In genomic region chr2:8676915-8677645, GRCh38 we compare ENCODE assay signal across 8 cellular contexts. TPM values are rescaled to one million over a fixed set of nuclear protein-coding genes. Genes with fewer than 3 reads are reported as not detected.
DNase-seq lines count a peak whose midpoint lies in the region; TF ChIP-seq lines count a peak whose summit lies in the region.

No MANE protein-coding gene starts in this region.

- H3K23ac ChIP-seq in mesenchymal stem cell (ENCODE audit: low read length in 2 of 2): peak overlapping the region in 1 of 2 experiments; percentile 84

- peak overlapping the region in 2 of 3 donors; percentile 31 to 75 for H3K27ac Mint-ChIP-seq in IgD-negative memory B cell

- CTCF ChIA-PET in BJ (lab: Yijun Ruan, JAX): interaction anchor here (1.4 kb wide), 1 partner anchor 1006 kb away, joined by 3 read pairs; no protein-coding TSS in a partner anchor

- 1% methylated on average over 32 of the region's 35 CpGs for WGBS in mesenchymal stem cell
- WGBS in urinary bladder: 2% methylated on average over 35 of the region's 35 CpGs

- TF ChIP-seq CTCF in BJ (IDR thresholded peaks at IDR 0.05; ENCODE audit: insufficient read depth, low read depth, low read length): no peak

- peaks cover 1% of the 10 kb centered on the region for H3K79me1 ChIP-seq in mesenchymal stem cell (replicated peaks; ENCODE audit: low read length, poor library complexity, severe bottlenecking)

- DNase-seq in BJ (ENCODE audit: low read depth): no peak
- peak; percentile 38 for DNase-seq in cerebellar cortex (ENCODE audit: low spot score)
- peak; percentile 51 for DNase-seq in mesenchymal stem cell
- DNase-seq in germinal center (ENCODE audit: low spot score): no peak
- DNase-seq in effector CD8-positive, alpha-beta T cell (lab: John Stamatoyannopoulos, UW): no peak
- DNase-seq in central memory CD4-positive, alpha-beta T cell: no peak

- H3K27me3 Mint-ChIP-seq in IgD-negative memory B cell: peaks cover 57% of the 10 kb centered on the region

- H3K36me3 ChIP-seq in BJ (ENCODE audit: control insufficient read depth, insufficient read depth, low read length) (no peaks in the 10 kb centered on the region), mesenchymal stem cell (ENCODE audit: control insufficient read depth in 1 of 2, insufficient read depth in 2 of 2, low read depth in 1 of 2, low read length in 2 of 2) (no peaks in the 10 kb centered on the region), urinary bladder (ENCODE audit: insufficient read depth) (no peaks in the 10 kb centered on the region)

- POLR2A ChIA-PET in BJ (lab: Charles Lee): no interaction called here

- peaks cover 22% of the 10 kb centered on the region for H3K4me1 ChIP-seq in mesenchymal stem cell (ENCODE audit: control insufficient read depth, insufficient read depth, low read depth, low read length)
- no peaks in the 10 kb centered on the region for H3K4me1 ChIP-seq in urinary bladder (ENCODE audit: insufficient read depth)

- no peak overlapping the region for H2AK5ac ChIP-seq in mesenchymal stem cell (ENCODE audit: low read length, severe bottlenecking)

- H3K9me3 Mint-ChIP-seq in IgD-negative memory B cell: peaks cover 6 to 16% (median 11%) of the 10 kb centered on the region in 3 donors

- no peak overlapping the region for H3K27ac ChIP-seq in mesenchymal stem cell (ENCODE audit: low read length, poor library complexity, severe bottlenecking)
- peak overlapping the region; percentile 89 for H3K27ac ChIP-seq in urinary bladder (ENCODE audit: low read depth)

- peak overlapping the region; percentile 75 to 91 for H2BK12ac ChIP-seq in mesenchymal stem cell (ENCODE audit: low read length in 2 of 2)

- H3K4me3 ChIP-seq in BJ (ENCODE audit: low read depth, low read length) (peak overlapping the region; percentile 48), mesenchymal stem cell (ENCODE audit: insufficient read depth in 1 of 2, low read depth in 1 of 2, low read length in 2 of 2) (peak overlapping the region; percentile 41 to 76), urinary bladder (ENCODE audit: low read depth, low read length) (peak overlapping the region; percentile 38)

- H3K4me3 Mint-ChIP-seq in IgD-negative memory B cell: peak overlapping the region in 3 of 4 donors; percentile 24 to 83 (median 71)

- H4K91ac ChIP-seq in mesenchymal stem cell (ENCODE audit: low read length): peak overlapping the region; percentile 98

- H3K9me3 ChIP-seq in mesenchymal stem cell (ENCODE audit: control insufficient read depth, low read length): peaks cover 13% of the 10 kb centered on the region

- peak overlapping the region; percentile 95 for H4K8ac ChIP-seq in mesenchymal stem cell (ENCODE audit: low read length)

- H2BK5ac ChIP-seq in mesenchymal stem cell (ENCODE audit: low read depth, low read length, poor library complexity, severe bottlenecking): no peak overlapping the region

- peak overlapping the region; percentile 97 for H2BK120ac ChIP-seq in mesenchymal stem cell (ENCODE audit: low read depth, low read length)

- H3K14ac ChIP-seq in mesenchymal stem cell (ENCODE audit: low read length in 2 of 2): no peak overlapping the region

- H3K18ac ChIP-seq in mesenchymal stem cell (ENCODE audit: low read depth in 1 of 2, low read length in 2 of 2): peak overlapping the region; percentile 67 to 98

- H3K9ac ChIP-seq in mesenchymal stem cell (ENCODE audit: low read length): peak overlapping the region; percentile 89

- peak overlapping the region; percentile 87 to 96 for H3K4ac ChIP-seq in mesenchymal stem cell (ENCODE audit: low read depth in 1 of 2, low read length in 2 of 2)

- H3K27me3 ChIP-seq in BJ (ENCODE audit: control insufficient read depth, insufficient read depth, low read length): no peaks in the 10 kb centered on the region
- H3K27me3 ChIP-seq in mesenchymal stem cell (ENCODE audit: control insufficient read depth in 1 of 2, insufficient read depth in 1 of 2, low read length in 2 of 2): peaks cover 0 to 5% of the 10 kb centered on the region in 2 experiments

- H2BK15ac ChIP-seq in mesenchymal stem cell (ENCODE audit: low read depth, poor library complexity, severe bottlenecking): peak overlapping the region; percentile 84

- no peak overlapping the region for H2AFZ ChIP-seq in mesenchymal stem cell (ENCODE audit: low read depth, low read length)

- H3K36me3 Mint-ChIP-seq in IgD-negative memory B cell: no peaks in the 10 kb centered on the region

- peaks cover 6 to 18% (median 9%) of the 10 kb centered on the region in 3 donors for H3K4me1 Mint-ChIP-seq in IgD-negative memory B cell

- H3K4me2 ChIP-seq in mesenchymal stem cell (ENCODE audit: low read length, poor library complexity, severe bottlenecking): peak overlapping the region; percentile 95

RNA-seq across cellular contexts. Expression of gene ID2, which starts 4.8 kb away (rescaled TPM):
- polyA plus RNA-seq in BJ (2011; rRNA removed): 196 and 242 TPM in 2 replicates
- polyA minus RNA-seq in BJ (2011; rRNA and poly(A)+ RNA removed): 65.9 and 131 TPM in 2 replicates
- 19.3 TPM for polyA plus RNA-seq in IgD-negative memory B cell
- 53.9 TPM for polyA plus RNA-seq in mesenchymal stem cell (2013, experiment 1 of 2)
- polyA plus RNA-seq in mesenchymal stem cell (2013, experiment 2 of 2): 55.7 TPM
- total RNA-seq in urinary bladder: 238 TPM
- polyA plus RNA-seq in urinary bladder: 191 TPM

Comparison
In these comparisons a context has a peak if more than half of its experiments do, and no peak if none do; other contexts are left out.
1. DNase-seq: peak in cerebellar cortex (single experiment) and mesenchymal stem cell (single experiment); none in BJ (single experiment), germinal center (single experiment), effector CD8-positive, alpha-beta T cell (single experiment) and central memory CD4-positive, alpha-beta T cell (single experiment).
2. Peak in every context shown above with its lines, with median percentiles within 50 percentile points of each other: H3K4me3 ChIP-seq.